Comparison of ENCODE assay signal across 7 cellular contexts in genomic region chr7:18345641-18346234, GRCh38.
DNase-seq lines count a peak whose midpoint lies in the region; ATAC-seq and TF ChIP-seq lines count a peak whose summit lies in the region.

No MANE protein-coding gene starts in this region.

- no peak overlapping the region for H2AFZ ChIP-seq in SU-DHL-6 (ENCODE audit: low read depth, low read length, severe bottlenecking)

- ATAC-seq in GM21723 (IDR thresholded peaks at IDR 0.05; ENCODE audit: unreplicated experiment) (peak; percentile 77), GM21576 (IDR thresholded peaks at IDR 0.05; ENCODE audit: unreplicated experiment) (no peak)

- no peaks in the 10 kb centered on the region for H3K27me3 ChIP-seq in SU-DHL-6 (ENCODE audit: low read length)

- TF ChIP-seq CTCF in SU-DHL-6 (IDR thresholded peaks at IDR 0.05; ENCODE audit: insufficient read depth, low read length, poor library complexity, severe bottlenecking), result peak; percentile 84
- peak; percentile 84 for TF ChIP-seq CTCF in nephron progenitor cell (IDR thresholded peaks at IDR 0.05)

- peaks cover 9% of the 10 kb centered on the region for H3K27me3 Mint-ChIP-seq in nephron progenitor cell (ENCODE audit: low read depth, poor library complexity)

- H3K4me1 Mint-ChIP-seq in nephron progenitor cell, result no peaks in the 10 kb centered on the region

- no peak for TF ChIP-seq POLR2A in erythroblast (IDR thresholded peaks at IDR 0.05; ENCODE audit: low read length)

- no peak overlapping the region for H3K4me3 ChIP-seq in SU-DHL-6 (ENCODE audit: insufficient read depth, low read length, poor library complexity, severe bottlenecking)

- no peak overlapping the region for H3K27ac Mint-ChIP-seq in nephron progenitor cell

- DNase-seq in EH (ENCODE audit: low read depth) (peak; percentile 43), NCI-H1105 (lab: John Stamatoyannopoulos, UW) (peak; percentile 41), erythroblast (lab: John Stamatoyannopoulos, UW) (peak; percentile 17 to 52), nephron progenitor cell (peak; percentile 53)

- H3K36me3 Mint-ChIP-seq in nephron progenitor cell (ENCODE audit: low read depth), result peaks cover 10% of the 10 kb centered on the region

- H3K9me3 ChIP-seq in SU-DHL-6 (ENCODE audit: insufficient read depth, low read length), result peaks cover 9% of the 10 kb centered on the region; the same call in 1 of the 2 replicates

- H4K20me1 ChIP-seq in SU-DHL-6 (ENCODE audit: low read depth, low read length), result no peaks in the 10 kb centered on the region

- H3K27ac ChIP-seq in SU-DHL-6 (ENCODE audit: low read depth, low read length), result no peak overlapping the region

- no peak overlapping the region for H3K4me3 Mint-ChIP-seq in nephron progenitor cell

- H3K9ac ChIP-seq in SU-DHL-6 (ENCODE audit: low read length), result no peak overlapping the region

- no peaks in the 10 kb centered on the region for H3K36me3 ChIP-seq in SU-DHL-6 (ENCODE audit: low read length)

- H3K4me2 ChIP-seq in SU-DHL-6 (ENCODE audit: low read depth, low read length, poor library complexity, severe bottlenecking), result no peak overlapping the region

- no peaks in the 10 kb centered on the region for H3F3A ChIP-seq in SU-DHL-6 (ENCODE audit: insufficient read depth)

- H3K79me2 ChIP-seq in SU-DHL-6 (ENCODE audit: insufficient read depth, low read length), result no peaks in the 10 kb centered on the region

- H3K9me2 ChIP-seq in SU-DHL-6 (replicated peaks; ENCODE audit: insufficient read depth, low read length), result no peaks in the 10 kb centered on the region

- H3K9me3 Mint-ChIP-seq in nephron progenitor cell, result peaks cover 17% of the 10 kb centered on the region
